Comparison of ENCODE assay signal across 22 cellular contexts in genomic region chr2:88211005-88211808, GRCh38. TPM values are rescaled to one million over a fixed set of nuclear protein-coding genes. Genes with fewer than 3 reads are reported as not detected.
DNase-seq lines count a peak whose midpoint lies in the region; ATAC-seq and TF ChIP-seq lines count a peak whose summit lies in the region.
"Had no signal": no experiment of that assay in that cellular context is flagged by ENCODE, and none has a peak within 500 bp of the region (broad histone marks: within the 10 kb centered on the region; RNA-seq: fewer than 3 reads in every experiment).

No MANE protein-coding gene starts in this region.

- no peak for TF ChIP-seq EP300 in tibial nerve (IDR thresholded peaks at IDR 0.05)

- no peak overlapping the region for H3K27ac ChIP-seq in tibial nerve
- H3K27ac ChIP-seq: 22Rv1 had no signal

- no peaks in the 10 kb centered on the region for H3K9me3 ChIP-seq in tibial nerve

- H3K4me1 ChIP-seq in tibial nerve = no peaks in the 10 kb centered on the region

- TF ChIP-seq CTCF in tibial nerve (IDR thresholded peaks at IDR 0.05) = no peak

- peaks cover 11% of the 10 kb centered on the region for H3K27me3 Mint-ChIP-seq in activated T-helper 1 cell treated with anti-CD3 and anti-CD28 coated beads, Interleukin-12 subunit alpha, Interleukin-12 subunit beta, Interleukin-2, Interleukin-4 antibody, amounts not matched to agents 30 ng/mL and 10 ng/mL and 1 ng/mL, durations not matched to agents 14 hours and 24 hours and 36 hours (ENCODE audit: insufficient read depth)

- H3K36me3 ChIP-seq in tibial nerve = no peaks in the 10 kb centered on the region

- H3K36me3 Mint-ChIP-seq in activated T-helper 1 cell treated with anti-CD3 and anti-CD28 coated beads, Interleukin-12 subunit alpha, Interleukin-12 subunit beta, Interleukin-2, Interleukin-4 antibody, amounts not matched to agents 30 ng/mL and 10 ng/mL and 1 ng/mL, durations not matched to agents 14 hours and 24 hours and 36 hours (ENCODE audit: low read depth) = no peaks in the 10 kb centered on the region
- H3K36me3 Mint-ChIP-seq: CD14-positive monocyte had no signal

- H3K4me3 ChIP-seq in tibial nerve = no peak overlapping the region

- WGBS in tibial nerve, 2 donors = 82 to 83% methylated on average over 7 of the region's 7 CpGs

- DNase-seq in NCI-H1105 treated with DMSO at 0.1 percent for 48 hours (lab: John Stamatoyannopoulos, UW) (peak; percentile 9), NCI-H1105 (lab: John Stamatoyannopoulos, UW) (no peak), NCI-H69 (lab: John Stamatoyannopoulos, UW) (peak; percentile 55), renal cortical epithelial cell (ENCODE audit: low read depth) (peak; percentile 12), tibial nerve (ENCODE audit: low spot score in 2 of 2) (no peak)
- no peak for DNase-seq in activated T-cell treated with anti-CD3 and anti-CD28 coated beads, Interleukin-2, amount 50 U/mL, for 1 hour
- no peak for DNase-seq in activated T-helper 1 cell treated with anti-CD3 and anti-CD28 coated beads, Interleukin-12 subunit alpha, Interleukin-12 subunit beta, Interleukin-2, Interleukin-4 antibody, amounts not matched to agents 30 ng/mL and 10 ng/mL and 1 ng/mL, durations not matched to agents 14 hours and 24 hours and 36 hours (ENCODE audit: low spot score)
- DNase-seq: COR-L47, DMS 273 treated with DMSO at 0.1 percent for 48 hours, DND-41, KG1, NCI-H1092, NCI-H2081 treated with DMSO at 0.1 percent for 48 hours, NCI-H446 treated with DMSO at 0.1 percent for 48 hours, NCI-H774, PC-3, RPMI8226, SIG-M5, T-helper 1 cell had no signal

- intact Hi-C loops in activated T-helper 1 cell treated with anti-CD3 and anti-CD28 coated beads, Interleukin-12 subunit alpha, Interleukin-12 subunit beta, Interleukin-2, Interleukin-4 antibody, amounts not matched to agents 30 ng/mL and 10 ng/mL and 1 ng/mL, durations not matched to agents 14 hours and 24 hours and 36 hours (cut with micrococcal nuclease) = no loop called here

- peak; percentile 55 for ATAC-seq in HG02798 (IDR thresholded peaks at IDR 0.05; ENCODE audit: poor library complexity, unreplicated experiment)
- ATAC-seq: PC-3 had no signal

- no peak overlapping the region for H3K4me3 Mint-ChIP-seq in activated T-helper 1 cell treated with anti-CD3 and anti-CD28 coated beads, Interleukin-12 subunit alpha, Interleukin-12 subunit beta, Interleukin-2, Interleukin-4 antibody, amounts not matched to agents 30 ng/mL and 10 ng/mL and 1 ng/mL, durations not matched to agents 14 hours and 24 hours and 36 hours
- H3K4me3 Mint-ChIP-seq: CD14-positive monocyte had no signal

- H3K9me3 Mint-ChIP-seq in activated T-helper 1 cell treated with anti-CD3 and anti-CD28 coated beads, Interleukin-12 subunit alpha, Interleukin-12 subunit beta, Interleukin-2, Interleukin-4 antibody, amounts not matched to agents 30 ng/mL and 10 ng/mL and 1 ng/mL, durations not matched to agents 14 hours and 24 hours and 36 hours = no peaks in the 10 kb centered on the region

- H3K4me1 Mint-ChIP-seq in activated T-helper 1 cell treated with anti-CD3 and anti-CD28 coated beads, Interleukin-12 subunit alpha, Interleukin-12 subunit beta, Interleukin-2, Interleukin-4 antibody, amounts not matched to agents 30 ng/mL and 10 ng/mL and 1 ng/mL, durations not matched to agents 14 hours and 24 hours and 36 hours (ENCODE audit: low read depth) = no peaks in the 10 kb centered on the region
- H3K4me1 Mint-ChIP-seq: CD14-positive monocyte had no signal

- no peak overlapping the region for H3K27ac Mint-ChIP-seq in activated T-helper 1 cell treated with anti-CD3 and anti-CD28 coated beads, Interleukin-12 subunit alpha, Interleukin-12 subunit beta, Interleukin-2, Interleukin-4 antibody, amounts not matched to agents 30 ng/mL and 10 ng/mL and 1 ng/mL, durations not matched to agents 14 hours and 24 hours and 36 hours

- no peaks in the 10 kb centered on the region for H3K27me3 ChIP-seq in tibial nerve

- TF ChIP-seq POLR2A in tibial nerve (IDR thresholded peaks at IDR 0.05) = no peak

RNA-seq across cellular contexts. Expression of gene THNSL2, which starts 41.1 kb away (rescaled TPM):
- total RNA-seq in renal cortical epithelial cell (1.9 and 14.2 TPM in 2 replicates), tibial nerve (10 to 100 TPM; 11.4 to 36.3 (median 33.9) TPM)
- total RNA-seq in activated T-helper 1 cell treated with anti-CD3 and anti-CD28 coated beads, Interleukin-12 subunit alpha, Interleukin-12 subunit beta, Interleukin-2, Interleukin-4 antibody, amounts not matched to agents 30 ng/mL and 10 ng/mL and 1 ng/mL, durations not matched to agents 14 hours and 24 hours and 36 hours = 0.17 and 0.70 TPM in 2 replicates

Comparison
In these comparisons a context has a peak if more than half of its experiments do, and no peak if none do; other contexts are left out.
1. DNase-seq: peak in NCI-H1105 treated with DMSO at 0.1 percent for 48 hours (single experiment), NCI-H69 (single experiment) and renal cortical epithelial cell (single experiment); none in NCI-H1105 (single experiment), tibial nerve (0 of 2), activated T-cell treated with anti-CD3 and anti-CD28 coated beads, Interleukin-2, amount 50 U/mL, for 1 hour (single experiment) and activated T-helper 1 cell treated with anti-CD3 and anti-CD28 coated beads, Interleukin-12 subunit alpha, Interleukin-12 subunit beta, Interleukin-2, Interleukin-4 antibody, amounts not matched to agents 30 ng/mL and 10 ng/mL and 1 ng/mL, durations not matched to agents 14 hours and 24 hours and 36 hours (single experiment).